ENCODE assay signal across 1 cellular context in genomic region chr11:2992234-2992999, GRCh38.
A peak's percentile ranks its signal among the peaks of the same experiment; 100 is the strongest.
TF ChIP-seq lines count a peak whose summit lies in the region.

A gene with protein sequence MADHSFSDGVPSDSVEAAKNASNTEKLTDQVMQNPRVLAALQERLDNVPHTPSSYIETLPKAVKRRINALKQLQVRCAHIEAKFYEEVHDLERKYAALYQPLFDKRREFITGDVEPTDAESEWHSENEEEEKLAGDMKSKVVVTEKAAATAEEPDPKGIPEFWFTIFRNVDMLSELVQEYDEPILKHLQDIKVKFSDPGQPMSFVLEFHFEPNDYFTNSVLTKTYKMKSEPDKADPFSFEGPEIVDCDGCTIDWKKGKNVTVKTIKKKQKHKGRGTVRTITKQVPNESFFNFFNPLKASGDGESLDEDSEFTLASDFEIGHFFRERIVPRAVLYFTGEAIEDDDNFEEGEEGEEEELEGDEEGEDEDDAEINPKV (minus strand): TSS chr11:2992329. CDS start chr11:2979220, 13,109 bp downstream.

TF ChIP-seq in GM12878, 131 proteins besides CTCF, POLR2A, EP300 and RAD21 (continued from another document):
- TF ChIP-seq, protein P1, sequence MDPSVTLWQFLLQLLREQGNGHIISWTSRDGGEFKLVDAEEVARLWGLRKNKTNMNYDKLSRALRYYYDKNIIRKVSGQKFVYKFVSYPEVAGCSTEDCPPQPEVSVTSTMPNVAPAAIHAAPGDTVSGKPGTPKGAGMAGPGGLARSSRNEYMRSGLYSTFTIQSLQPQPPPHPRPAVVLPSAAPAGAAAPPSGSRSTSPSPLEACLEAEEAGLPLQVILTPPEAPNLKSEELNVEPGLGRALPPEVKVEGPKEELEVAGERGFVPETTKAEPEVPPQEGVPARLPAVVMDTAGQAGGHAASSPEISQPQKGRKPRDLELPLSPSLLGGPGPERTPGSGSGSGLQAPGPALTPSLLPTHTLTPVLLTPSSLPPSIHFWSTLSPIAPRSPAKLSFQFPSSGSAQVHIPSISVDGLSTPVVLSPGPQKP (IDR thresholded peaks at IDR 0.05; ENCODE audit: low read depth, low read length), result 0 out of 2 replicates have a peak, but pooled peaks have one; percentile 48
- TF ChIP-seq HCFC1 (IDR thresholded peaks at IDR 0.05; ENCODE audit: low read length) (peak; percentile 55; the same call in 1 of the 2 replicates), SMAD1 (IDR thresholded peaks at IDR 0.05; ENCODE audit: low read depth, partially characterized antibody) (no peak), MYB (IDR thresholded peaks at IDR 0.05; ENCODE audit: borderline replicate concordance, low read depth, low read length) (no peak), NR2F1 (conservative IDR thresholded peaks at IDR 0.05) (peak; percentile 61), SUPT20H (IDR thresholded peaks at IDR 0.05; ENCODE audit: borderline replicate concordance, control insufficient read depth, low read depth, low read length) (no peak), ASH2L (IDR thresholded peaks at IDR 0.05; ENCODE audit: borderline replicate concordance, low read depth) (no peak), SREBF1 (IDR thresholded peaks at IDR 0.05; ENCODE audit: low read length) (no peak), ATF7 (IDR thresholded peaks at IDR 0.05; ENCODE audit: low read depth) (no peak), ZBTB33 (IDR thresholded peaks at IDR 0.05) (no peak), JUNB (IDR thresholded peaks at IDR 0.05) (no peak), MXI1 (IDR thresholded peaks at IDR 0.05; ENCODE audit: low read depth, low read length) (peak; percentile 95), CEBPZ (IDR thresholded peaks at IDR 0.05; ENCODE audit: low read depth, low read length) (no peak), GATAD2B (conservative IDR thresholded peaks at IDR 0.05; ENCODE audit: low read depth) (peak; percentile 62), ATF2 (IDR thresholded peaks at IDR 0.05; ENCODE audit: low read length) (no peak), CEBPB (IDR thresholded peaks at IDR 0.05; ENCODE audit: borderline replicate concordance in 1 of 2, low read depth in 2 of 2, low read length in 2 of 2) (no peak), BHLHE40 (IDR thresholded peaks at IDR 0.05; ENCODE audit: borderline replicate concordance in 1 of 2, low read depth in 2 of 2, low read length in 1 of 2) (no peak; a peak in 2 of 4 replicates), NRF1 (conservative IDR thresholded peaks at IDR 0.05; ENCODE audit: low read depth, low read length) (peak; percentile 82), USF1 (IDR thresholded peaks at IDR 0.05; ENCODE audit: borderline replicate concordance, extremely low read length, insufficient read depth, low read depth, low read length) (no peak), STAT1 (conservative IDR thresholded peaks at IDR 0.05) (no peak), BACH1 (IDR thresholded peaks at IDR 0.05; ENCODE audit: borderline replicate concordance) (peak; percentile 21; the same call in 1 of the 2 replicates), YY1 (IDR thresholded peaks at IDR 0.05; ENCODE audit: low read depth, low read length) (peak; percentile 88; the same call in 1 of the 2 replicates), IRF5 (IDR thresholded peaks at IDR 0.05; ENCODE audit: borderline replicate concordance) (no peak)
